Comparison of ENCODE assay signal across 33 cellular contexts in the genomic region with DNA sequence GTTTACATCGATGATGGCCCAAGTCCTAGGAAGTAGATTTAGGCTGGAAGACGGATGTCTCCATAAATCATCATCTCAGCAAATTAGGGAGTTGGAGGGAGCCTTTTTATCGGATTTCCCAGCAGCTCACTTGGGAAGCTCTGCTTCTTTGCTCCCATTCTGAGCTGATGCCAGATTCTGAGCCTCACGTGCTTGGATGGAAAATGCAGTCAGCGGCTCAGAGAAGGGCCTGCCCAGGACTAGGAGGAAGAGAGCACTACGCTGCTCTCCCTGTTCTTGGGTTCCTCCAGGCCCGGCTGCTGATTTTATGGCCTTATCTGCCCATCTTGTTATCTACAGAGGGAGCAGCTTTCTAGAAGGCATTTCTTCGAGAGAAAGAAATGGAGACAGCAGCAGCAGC. TPM values are rescaled to one million over a fixed set of nuclear protein-coding genes. Genes with fewer than 3 reads are reported as not detected.
DNase-seq lines count a peak whose midpoint lies in the region; ATAC-seq and TF ChIP-seq lines count a peak whose summit lies in the region.
"Had no signal": no experiment of that assay in that cellular context is flagged by ENCODE, and none has a peak within 500 bp of the region (broad histone marks: within the 10 kb centered on the region; RNA-seq: fewer than 3 reads in every experiment).

No MANE protein-coding gene starts in this region.

- H3K18ac ChIP-seq in neuronal stem cell (ENCODE audit: low read length): no peak overlapping the region

- H2AFZ ChIP-seq in SK-N-SH (ENCODE audit: low read depth): no peak overlapping the region
- no peak overlapping the region for H2AFZ ChIP-seq in neuronal stem cell (ENCODE audit: low read length)
- H2AFZ ChIP-seq: GM23338 had no signal

- H3K4me3 Mint-ChIP-seq in mesothelial cell of epicardium (no peak overlapping the region), natural killer cell (no peak overlapping the region)
- H3K4me3 Mint-ChIP-seq: activated CD4-positive, alpha-beta memory T cell treated with anti-CD3 and anti-CD28 coated beads for 36 hours; activated naive CD4-positive, alpha-beta T cell treated with anti-CD3 and anti-CD28 coated beads, Interleukin-2, amount 10 ng/mL, durations not matched to agents 7 days and 5 days; activated T-helper 17 cell treated with anti-CD3 and anti-CD28 coated beads, Interleukin-2, amount 50 U/mL, for 72 hours; GM23338; immature natural killer cell; memory B cell; T-helper 1 cell treated with Interleukin-12 subunit alpha and Interleukin-12 subunit beta and Interleukin-4 antibody, amounts not matched to agents 30 μg/mL and 1 μg/mL, for 36 hours; type B pancreatic cell had no signal

- H3K27ac Mint-ChIP-seq in mesothelial cell of epicardium: no peak overlapping the region
- H3K27ac Mint-ChIP-seq in natural killer cell: no peak overlapping the region
- H3K27ac Mint-ChIP-seq: activated CD4-positive, alpha-beta memory T cell treated with anti-CD3 and anti-CD28 coated beads for 36 hours; activated naive CD4-positive, alpha-beta T cell treated with anti-CD3 and anti-CD28 coated beads, Interleukin-2, amount 10 ng/mL, durations not matched to agents 7 days and 5 days; activated T-helper 17 cell treated with anti-CD3 and anti-CD28 coated beads, Interleukin-2, amount 50 U/mL, for 72 hours; GM23338; immature natural killer cell; memory B cell; progenitor cell of endocrine pancreas; T-helper 1 cell treated with Interleukin-12 subunit alpha and Interleukin-12 subunit beta and Interleukin-4 antibody, amounts not matched to agents 30 μg/mL and 1 μg/mL, for 36 hours; type B pancreatic cell had no signal

- H3K27me3 ChIP-seq in SK-N-SH (ENCODE audit: insufficient read depth) (no peaks in the 10 kb centered on the region), neuronal stem cell (ENCODE audit: control insufficient read depth in 3 of 3, insufficient read depth in 3 of 3, low read depth in 1 of 3, low read length in 3 of 3) (peaks cover 0 to 4% (median 0%) of the 10 kb centered on the region in 3 experiments), MG63 (no peaks in the 10 kb centered on the region)
- H3K27me3 ChIP-seq: adrenal gland, body of pancreas had no signal

- H3K9me3 Mint-ChIP-seq in mesothelial cell of epicardium (no peaks in the 10 kb centered on the region), natural killer cell (no peaks in the 10 kb centered on the region)
- H3K9me3 Mint-ChIP-seq: activated CD4-positive, alpha-beta memory T cell treated with anti-CD3 and anti-CD28 coated beads for 36 hours; activated naive CD4-positive, alpha-beta T cell treated with anti-CD3 and anti-CD28 coated beads, Interleukin-2, amount 10 ng/mL, durations not matched to agents 7 days and 5 days; activated T-helper 17 cell treated with anti-CD3 and anti-CD28 coated beads, Interleukin-2, amount 50 U/mL, for 72 hours; GM23338; immature natural killer cell; memory B cell; T-helper 1 cell treated with Interleukin-12 subunit alpha and Interleukin-12 subunit beta and Interleukin-4 antibody, amounts not matched to agents 30 μg/mL and 1 μg/mL, for 36 hours; type B pancreatic cell had no signal

- TF ChIP-seq EP300 in SK-N-SH (IDR thresholded peaks at IDR 0.05; ENCODE audit: borderline replicate concordance in 1 of 2, low read depth in 1 of 2, low read length in 1 of 2): no peak

- H3K14ac ChIP-seq in neuronal stem cell (ENCODE audit: low read length): no peak overlapping the region

- H3K36me3 ChIP-seq in SK-N-SH (replicated peaks in 1 of 2; ENCODE audit: control insufficient read depth in 1 of 2, insufficient read depth in 2 of 2, low read length in 1 of 2) (no peaks in the 10 kb centered on the region), neuronal stem cell (replicated peaks in 1 of 2; ENCODE audit: control insufficient read depth in 2 of 2, insufficient read depth in 2 of 2, low read length in 2 of 2) (no peaks in the 10 kb centered on the region), MG63 (no peaks in the 10 kb centered on the region)
- H3K36me3 ChIP-seq: adrenal gland, esophagus squamous epithelium, neutrophil had no signal

- peaks cover 0 to 13% of the 10 kb centered on the region in 2 experiments; a peak in 1 of 4 replicates for H3K4me1 ChIP-seq in SK-N-SH (ENCODE audit: control insufficient read depth in 1 of 2, insufficient read depth in 2 of 2, low read depth in 1 of 2, low read length in 1 of 2)
- H3K4me1 ChIP-seq in neuronal stem cell (ENCODE audit: control insufficient read depth in 2 of 2, insufficient read depth in 1 of 2, low read depth in 1 of 2, low read length in 2 of 2): peaks cover 17% of the 10 kb centered on the region in 2 donors
- H3K4me1 ChIP-seq: adrenal gland, body of pancreas, Caco-2 had no signal

- H2AK5ac ChIP-seq in neuronal stem cell (ENCODE audit: low read depth, low read length): no peak overlapping the region

- no peak for TF ChIP-seq RAD21 in SK-N-SH (IDR thresholded peaks at IDR 0.05; ENCODE audit: low read length)

- POLR2A ChIA-PET in SK-N-SH (lab: Yijun Ruan, JAX): interaction anchor here (1.6 kb wide), 1 partner anchor 164 kb away, joined by 4 read pairs; a partner anchor contains a TSS

- no peaks in the 10 kb centered on the region for H4K20me1 ChIP-seq in SK-N-SH (ENCODE audit: insufficient read depth)

- no peaks in the 10 kb centered on the region for H3K79me1 ChIP-seq in neuronal stem cell (ENCODE audit: low read depth, low read length)

- H3K4ac ChIP-seq in neuronal stem cell (ENCODE audit: low read length): no peak overlapping the region

- H3K9me3 ChIP-seq in SK-N-SH: no peaks in the 10 kb centered on the region
- H3K9me3 ChIP-seq in neuronal stem cell (replicated peaks in 1 of 2; ENCODE audit: control insufficient read depth in 2 of 2, insufficient read depth in 1 of 2, low read depth in 1 of 2, low read length in 2 of 2): no peaks in the 10 kb centered on the region
- no peaks in the 10 kb centered on the region for H3K9me3 ChIP-seq in MG63
- H3K9me3 ChIP-seq: adrenal gland, body of pancreas, Caco-2, esophagus squamous epithelium, neutrophil had no signal

- H3K27me3 Mint-ChIP-seq in mesothelial cell of epicardium (ENCODE audit: low read depth) (peaks cover 37% of the 10 kb centered on the region), natural killer cell (ENCODE audit: low read depth in 2 of 2) (peaks cover 0 to 6% of the 10 kb centered on the region in 2 donors)
- H3K27me3 Mint-ChIP-seq: activated T-helper 17 cell treated with anti-CD3 and anti-CD28 coated beads, Interleukin-2, amount 50 U/mL, for 72 hours had no signal

- no peak overlapping the region for H3K4me3 ChIP-seq in SK-N-SH (ENCODE audit: low read depth in 2 of 2, low read length in 1 of 2)
- H3K4me3 ChIP-seq in fibroblast of the aortic adventitia (ENCODE audit: low read depth, low read length): no peak overlapping the region
- no peak overlapping the region for H3K4me3 ChIP-seq in neuronal stem cell (ENCODE audit: low read length in 2 of 2)
- H3K4me3 ChIP-seq in MG63: no peak overlapping the region
- H3K4me3 ChIP-seq: adrenal gland, body of pancreas, esophagus squamous epithelium, GM23338, SK-N-MC had no signal

- H3K23ac ChIP-seq in neuronal stem cell (ENCODE audit: low read depth, low read length, poor library complexity): no peak overlapping the region

- ATAC-seq in SK-N-SH treated with all-trans-retinoic acid at 6 μM for 48 hours: no peak
- no peak for ATAC-seq in natural killer cell
- ATAC-seq: activated T-helper 17 cell treated with anti-CD3 and anti-CD28 coated beads, Interleukin-2, amount 50 U/mL, for 72 hours; body of pancreas; GM23338 had no signal

- no peak for TF ChIP-seq CTCF in SK-N-SH (IDR thresholded peaks at IDR 0.05)
- no peak for TF ChIP-seq CTCF in fibroblast of the aortic adventitia (IDR thresholded peaks at IDR 0.05; ENCODE audit: insufficient read depth, low read length)
- TF ChIP-seq CTCF in mesothelial cell of epicardium (IDR thresholded peaks at IDR 0.05; ENCODE audit: unreplicated experiment): no peak
- no peak for TF ChIP-seq CTCF in natural killer cell (IDR thresholded peaks at IDR 0.05)

- H2BK12ac ChIP-seq in neuronal stem cell (ENCODE audit: low read length): no peak overlapping the region

- H3K79me2 ChIP-seq in SK-N-SH (ENCODE audit: insufficient read depth): no peaks in the 10 kb centered on the region

- H2BK120ac ChIP-seq in neuronal stem cell (ENCODE audit: low read depth, low read length): no peak overlapping the region

- no peaks in the 10 kb centered on the region for H3K36me3 Mint-ChIP-seq in mesothelial cell of epicardium
- no peaks in the 10 kb centered on the region for H3K36me3 Mint-ChIP-seq in natural killer cell
- H3K36me3 Mint-ChIP-seq: activated CD4-positive, alpha-beta memory T cell treated with anti-CD3 and anti-CD28 coated beads for 36 hours; activated naive CD4-positive, alpha-beta T cell treated with anti-CD3 and anti-CD28 coated beads, Interleukin-2, amount 10 ng/mL, durations not matched to agents 7 days and 5 days; immature natural killer cell; memory B cell; type B pancreatic cell had no signal

- 58% methylated on average over 8 of the region's 8 CpGs for WGBS in SK-N-SH (ENCODE audit: low lambda C conversion rate)
- no CpG with 5 or more reads among the region's 8 CpGs for WGBS in neuronal stem cell (ENCODE audit: extremely low coverage in 2 of 2, insufficient read length in 2 of 2, insufficient replicate concordance in 1 of 2), 2 donors

- H3F3A ChIP-seq in SK-N-SH (replicated peaks; ENCODE audit: insufficient read depth): no peaks in the 10 kb centered on the region

- DNase-seq in SK-N-SH (no peak), fibroblast of the aortic adventitia (ENCODE audit: low read depth) (peak; percentile 42), neuronal stem cell (ENCODE audit: low spot score) (no peak), MG63 (no peak), mesothelial cell of epicardium (ENCODE audit: low spot score in 2 of 2, unreplicated experiment in 2 of 2) (no peak), natural killer cell (no peak)
- no peak for DNase-seq in activated CD4-positive, alpha-beta T cell treated with anti-CD3 and anti-CD28 coated beads for 48 hours
- DNase-seq: activated CD4-positive, alpha-beta memory T cell treated with anti-CD3 and anti-CD28 coated beads for 36 hours; activated CD4-positive, CD25-positive, alpha-beta regulatory T cell treated with anti-CD3 and anti-CD28 coated beads, Interleukin-2, amount 50 U/mL, for 72 hours; activated CD8-positive, alpha-beta memory T cell treated with anti-CD3 and anti-CD28 coated beads, Interleukin-2, amount 50 U/mL, for 48 hours; activated naive CD4-positive, alpha-beta T cell treated with anti-CD3 and anti-CD28 coated beads, Interleukin-2, amount 10 ng/mL, durations not matched to agents 7 days and 5 days; adrenal gland; body of pancreas; Caco-2; DMS79 treated with DMSO at 0.1 percent for 48 hours; esophagus squamous epithelium; immature natural killer cell; KBM-7; NCI-H1105 treated with DMSO at 0.1 percent for 48 hours; NCI-H1930; NCI-H510A treated with DMSO at 0.1 percent for 48 hours; NK-92 treated with Interleukin-12 subunit alpha and Interleukin-12 subunit beta, amount 100 ng/mL, for 24 hours; stimulated activated CD4-positive, alpha-beta T cell treated with anti-CD3 and anti-CD28 coated beads, Interleukin-4, amount 100 ng/mL, for 24 hours had no signal

- peaks cover 16% of the 10 kb centered on the region for H3K4me1 Mint-ChIP-seq in mesothelial cell of epicardium
- H3K4me1 Mint-ChIP-seq in natural killer cell: peaks cover 8 to 9% of the 10 kb centered on the region in 2 donors

- CTCF ChIA-PET in SK-N-SH (lab: Yijun Ruan, JAX): interaction anchor here (0.7 to 2.1 kb wide), 2 partner anchors 22 to 327 kb away, joined by 4 to 10 read pairs; no protein-coding TSS in a partner anchor

- H2BK5ac ChIP-seq in neuronal stem cell (ENCODE audit: low read length): no peak overlapping the region

- H3K4me2 ChIP-seq in SK-N-SH (no peak overlapping the region), neuronal stem cell (ENCODE audit: insufficient read depth, low read length, poor library complexity, severe bottlenecking) (no peak overlapping the region)
- H3K4me2 ChIP-seq: GM23338 had no signal

- intact Hi-C loops in natural killer cell (cut with micrococcal nuclease): no loop called here

- H4K8ac ChIP-seq in neuronal stem cell (ENCODE audit: low read depth, low read length): no peak overlapping the region

- H3K9ac ChIP-seq in SK-N-SH (no peak overlapping the region), neuronal stem cell (ENCODE audit: low read depth, low read length, poor library complexity) (no peak overlapping the region)

- no peak overlapping the region for H4K91ac ChIP-seq in neuronal stem cell (ENCODE audit: low read depth, low read length, poor library complexity)

- no peak overlapping the region for H3K27ac ChIP-seq in SK-N-SH (ENCODE audit: low read depth in 2 of 2, low read length in 1 of 2)
- H3K27ac ChIP-seq in neuronal stem cell (replicated peaks; ENCODE audit: low read length): no peak overlapping the region
- H3K27ac ChIP-seq: adrenal gland, body of pancreas, C4-2B, esophagus squamous epithelium, neutrophil, SK-N-MC had no signal

- H3K9me2 ChIP-seq in SK-N-SH: no peaks in the 10 kb centered on the region

- peak overlapping the region; percentile 5 for H2BK15ac ChIP-seq in neuronal stem cell (ENCODE audit: low read length)

RNA-seq across cellular contexts. Expression of a gene that starts 42.0 kb away (rescaled TPM):
- polyA plus RNA-seq in SK-N-SH (2012; rRNA removed): 13.7 and 15.7 TPM in 2 replicates
- 10.3 and 13.7 TPM in 2 replicates for polyA plus RNA-seq in SK-N-SH (2012; cell fraction: cytosol; rRNA removed)
- 7.5 and 8.9 TPM in 2 replicates for polyA plus RNA-seq in SK-N-SH (2012; cell fraction: nucleus; rRNA removed)
- total RNA-seq in fibroblast of the aortic adventitia (ENCODE audit: low replicate concordance): 2.6 and 11.7 TPM in 2 replicates
- 12.6 TPM for polyA plus RNA-seq in neuronal stem cell (2013, experiment 1 of 2)
- polyA plus RNA-seq in neuronal stem cell (2013, experiment 2 of 2): 12.6 TPM
- total RNA-seq in MG63 (2014; rRNA removed; shearing (Covaris generic); ENCODE audit: low replicate concordance): 6.3 and 9.0 TPM in 2 replicates
- total RNA-seq in mesothelial cell of epicardium: 14.6 to 17.3 TPM (median 16.7 TPM) in 3 replicates
- total RNA-seq in natural killer cell: 10 to 100 TPM; 21.2 to 22.1 (median 21.7) TPM

RNA-seq across cellular contexts. Expression of a gene that starts 52.6 kb away (rescaled TPM):
- polyA plus RNA-seq in SK-N-SH (2012; rRNA removed): 20.9 and 26.4 TPM in 2 replicates
- 12.2 and 15.7 TPM in 2 replicates for polyA plus RNA-seq in SK-N-SH (2012; cell fraction: cytosol; rRNA removed)
- 53.8 and 73.8 TPM in 2 replicates for polyA plus RNA-seq in SK-N-SH (2012; cell fraction: nucleus; rRNA removed)
- total RNA-seq in fibroblast of the aortic adventitia (ENCODE audit: low replicate concordance): 23.1 and 36.3 TPM in 2 replicates
- 18.5 TPM for polyA plus RNA-seq in neuronal stem cell (2013, experiment 1 of 2)
- 18.1 TPM for polyA plus RNA-seq in neuronal stem cell (2013, experiment 2 of 2)
- 12.2 and 14.3 TPM in 2 replicates for total RNA-seq in MG63 (2014; rRNA removed; shearing (Covaris generic); ENCODE audit: low replicate concordance)
- total RNA-seq in mesothelial cell of epicardium: 48.4 to 49.8 TPM (median 49.3 TPM) in 3 replicates
- total RNA-seq in natural killer cell: 10 to 100 TPM; 42.7 to 54.6 (median 43.7) TPM
